Comparison of ENCODE assay signal across 16 cellular contexts in genomic region chrX:15617111-15617510, GRCh38. TPM values are rescaled to one million over a fixed set of nuclear protein-coding genes. Genes with fewer than 3 reads are reported as not detected.
"Had no signal": no experiment of that assay in that cellular context is flagged by ENCODE, and none has a peak within 500 bp of the region (broad histone marks: within the 10 kb centered on the region; RNA-seq: fewer than 3 reads in every experiment).

No MANE protein-coding gene starts in this region.

- H3K4me3 ChIP-seq: coronary artery, mucosa of descending colon, right atrium auricular region, sigmoid colon had no signal

- H3K27me3 ChIP-seq: right atrium auricular region had no signal

- H3K36me3 ChIP-seq: neutrophil, right atrium auricular region, sigmoid colon had no signal

- DNase-seq: effector CD4-positive, alpha-beta T cell; foreskin fibroblast; left colon; mucosa of descending colon; naive thymus-derived CD8-positive, alpha-beta T cell; sigmoid colon; small intestine; stimulated activated CD4-positive, alpha-beta T cell treated with anti-CD3 and anti-CD28 coated beads, Interleukin-12 subunit alpha, Interleukin-12 subunit beta, amount 100 ng/mL, for 4 hours; stimulated activated naive CD4-positive, alpha-beta T cell treated with Interleukin-2 at 50 U/mL for 16 hours had no signal

- H3K9me3 ChIP-seq: mucosa of descending colon, neutrophil, right atrium auricular region, sigmoid colon had no signal

- H3K4me1 ChIP-seq: right atrium auricular region, sigmoid colon had no signal

- H3K27ac ChIP-seq: coronary artery, neutrophil, right atrium auricular region, sigmoid colon had no signal

RNA-seq across cellular contexts. Expression of gene ACE2, which starts 16.4 kb away (rescaled TPM):
- total RNA-seq: dermis microvascular lymphatic vessel endothelial cell; kidney epithelial cell; lung microvascular endothelial cell; naive thymus-derived CD8-positive, alpha-beta T cell; osteoblast had no signal
- polyA plus RNA-seq: naive thymus-derived CD8-positive, alpha-beta T cell had no signal

RNA-seq across cellular contexts. Expression of gene CLTRN, which starts 47.5 kb away (rescaled TPM):
- total RNA-seq: dermis microvascular lymphatic vessel endothelial cell had no signal
